ENCODE assay signal across 17 cellular contexts in genomic region chr9:114513050-114513951, GRCh38. TPM values are rescaled to one million over a fixed set of nuclear protein-coding genes. Genes with fewer than 3 reads are reported as not detected.
DNase-seq lines count a peak whose midpoint lies in the region; ATAC-seq, FAIRE-seq and TF ChIP-seq lines count a peak whose summit lies in the region.
"Had no signal": no experiment of that assay in that cellular context is flagged by ENCODE, and none has a peak within 500 bp of the region (broad histone marks: within the 10 kb centered on the region; RNA-seq: fewer than 3 reads in every experiment).

No MANE protein-coding gene starts in this region.

- peak overlapping the region; percentile 50 for H3K4me3 ChIP-seq in PC-3 (ENCODE audit: low read length)
- H3K4me3 ChIP-seq: body of pancreas, coronary artery, smooth muscle cell, thyroid gland had no signal

- no peaks in the 10 kb centered on the region for H3K9me2 ChIP-seq in PC-3 (replicated peaks; ENCODE audit: low read length)

- H3K4me1 Mint-ChIP-seq in central memory CD8-positive, alpha-beta T cell, result peaks cover 6% of the 10 kb centered on the region
- H3K4me1 Mint-ChIP-seq in stimulated activated effector memory CD8-positive, alpha-beta T cell treated with anti-CD3 and anti-CD28 coated beads, Interleukin-12 subunit alpha, Interleukin-12 subunit beta, amount 100 ng/mL, for 72 hours, result peaks cover 15% of the 10 kb centered on the region

- no peak overlapping the region for H3K4me3 Mint-ChIP-seq in central memory CD8-positive, alpha-beta T cell
- no peak overlapping the region for H3K4me3 Mint-ChIP-seq in stimulated activated effector memory CD8-positive, alpha-beta T cell treated with anti-CD3 and anti-CD28 coated beads, Interleukin-12 subunit alpha, Interleukin-12 subunit beta, amount 100 ng/mL, for 72 hours
- H3K4me3 Mint-ChIP-seq: activated naive CD4-positive, alpha-beta T cell treated with anti-CD3 and anti-CD28 coated beads for 36 hours had no signal

- H3K27ac ChIP-seq in PC-3 (ENCODE audit: low read length), result peak overlapping the region; percentile 53
- H3K27ac ChIP-seq: body of pancreas, coronary artery, thyroid gland had no signal

- no peaks in the 10 kb centered on the region for H3F3A ChIP-seq in PC-3 (ENCODE audit: low read length, unreplicated experiment)

- peak overlapping the region; percentile 74 for H2AFZ ChIP-seq in PC-3 (ENCODE audit: low read length)

- intact Hi-C loops in PC-3 (cut with micrococcal nuclease), result no loop called here

- H3K9me3 ChIP-seq in PC-3 (ENCODE audit: low read length), result no peaks in the 10 kb centered on the region
- H3K9me3 ChIP-seq: body of pancreas, thyroid gland had no signal

- peak overlapping the region; percentile 74 for H3K4me2 ChIP-seq in PC-3 (ENCODE audit: low read length)
- H3K4me2 ChIP-seq: smooth muscle cell had no signal

- FAIRE-seq in H54 (lab: Jason Lieb, UNC), result peak; percentile 41
- FAIRE-seq: GM19239 had no signal

- H3K27me3 ChIP-seq in PC-3 (ENCODE audit: low read length), result no peaks in the 10 kb centered on the region
- H3K27me3 ChIP-seq: body of pancreas, thyroid gland had no signal

- peak; percentile 95 for ATAC-seq in PC-3
- ATAC-seq in central memory CD8-positive, alpha-beta T cell (replicated peaks; ENCODE audit: extremely low read depth, poor library complexity, severe bottlenecking), result peak; percentile 32
- no peak for ATAC-seq in stimulated activated effector memory CD8-positive, alpha-beta T cell treated with anti-CD3 and anti-CD28 coated beads, Interleukin-12 subunit alpha, Interleukin-12 subunit beta, amount 100 ng/mL, for 72 hours
- ATAC-seq: body of pancreas, left ventricle myocardium superior had no signal

- no peaks in the 10 kb centered on the region for H4K20me1 ChIP-seq in PC-3 (ENCODE audit: low read length)

- H3K9ac ChIP-seq in PC-3 (ENCODE audit: low read length), result 0 out of 2 replicates have a peak overlapping the region, but pooled peaks have one; percentile 8

- no peaks in the 10 kb centered on the region for H3K9me3 Mint-ChIP-seq in central memory CD8-positive, alpha-beta T cell
- H3K9me3 Mint-ChIP-seq in stimulated activated effector memory CD8-positive, alpha-beta T cell treated with anti-CD3 and anti-CD28 coated beads, Interleukin-12 subunit alpha, Interleukin-12 subunit beta, amount 100 ng/mL, for 72 hours, result no peaks in the 10 kb centered on the region
- H3K9me3 Mint-ChIP-seq: activated naive CD4-positive, alpha-beta T cell treated with anti-CD3 and anti-CD28 coated beads for 36 hours had no signal

- DNase-seq in H54 (ENCODE audit: insufficient read length, low spot score) (no peak), PC-3 (peak; percentile 62), SKM-1 (lab: John Stamatoyannopoulos, UW; ENCODE audit: unreplicated experiment) (no peak), AG20443 (ENCODE audit: low spot score) (no peak), HEK293T (ENCODE audit: extremely low spot score) (no peak)
- no peak for DNase-seq in central memory CD8-positive, alpha-beta T cell (ENCODE audit: low spot score in 2 of 2)
- no peak for DNase-seq in stimulated activated effector memory CD8-positive, alpha-beta T cell treated with anti-CD3 and anti-CD28 coated beads, Interleukin-12 subunit alpha, Interleukin-12 subunit beta, amount 100 ng/mL, for 72 hours (ENCODE audit: low spot score in 2 of 2)
- DNase-seq: activated CD4-positive, alpha-beta T cell treated with anti-CD3 and anti-CD28 coated beads for 1 hour; activated naive CD4-positive, alpha-beta T cell treated with anti-CD3 and anti-CD28 coated beads for 36 hours; body of pancreas; DND-41; left ventricle myocardium superior; SIG-M5; thyroid gland had no signal

- H3K36me3 Mint-ChIP-seq in central memory CD8-positive, alpha-beta T cell (ENCODE audit: insufficient read depth), result no peaks in the 10 kb centered on the region
- H3K36me3 Mint-ChIP-seq in stimulated activated effector memory CD8-positive, alpha-beta T cell treated with anti-CD3 and anti-CD28 coated beads, Interleukin-12 subunit alpha, Interleukin-12 subunit beta, amount 100 ng/mL, for 72 hours, result no peaks in the 10 kb centered on the region

- no peak for TF ChIP-seq POLR2A in H54 (IDR thresholded peaks at IDR 0.05; ENCODE audit: low read depth, low read length)

- peaks cover 14% of the 10 kb centered on the region for H3K4me1 ChIP-seq in PC-3 (ENCODE audit: insufficient read depth, low read length)
- H3K4me1 ChIP-seq: body of pancreas, thyroid gland had no signal

- POLR2A ChIA-PET in PC-3 (lab: Charles Lee; ENCODE audit: unreplicated experiment), result no interaction called here
- POLR2A ChIA-PET in HEK293T (lab: Yijun Ruan, JAX), result no interaction called here

- H3K27me3 Mint-ChIP-seq in central memory CD8-positive, alpha-beta T cell, result peaks cover 49% of the 10 kb centered on the region

- CTCF ChIA-PET in PC-3 (lab: Charles Lee), result no interaction called here
- CTCF ChIA-PET in HEK293T (lab: Yijun Ruan, JAX), result no interaction called here

- BruUV-seq in PC-3 (replicated peaks; lab: Mats Ljungman, UMichigan), result TSS peak; percentile 94

- H3K27ac Mint-ChIP-seq in central memory CD8-positive, alpha-beta T cell (ENCODE audit: low read depth), result no peak overlapping the region
- peak overlapping the region; percentile 26 for H3K27ac Mint-ChIP-seq in stimulated activated effector memory CD8-positive, alpha-beta T cell treated with anti-CD3 and anti-CD28 coated beads, Interleukin-12 subunit alpha, Interleukin-12 subunit beta, amount 100 ng/mL, for 72 hours
- H3K27ac Mint-ChIP-seq: activated naive CD4-positive, alpha-beta T cell treated with anti-CD3 and anti-CD28 coated beads for 36 hours had no signal

- H3K79me2 ChIP-seq in PC-3 (ENCODE audit: low read length), result no peaks in the 10 kb centered on the region

- no peaks in the 10 kb centered on the region for H3K36me3 ChIP-seq in PC-3 (ENCODE audit: low read depth, low read length)
- H3K36me3 ChIP-seq: thyroid gland had no signal

- TF ChIP-seq CTCF in PC-3 (conservative IDR thresholded peaks at IDR 0.05; ENCODE audit: low read depth, low read length), result no peak

TF ChIP-seq in HEK293T, 16 proteins besides CTCF, POLR2A, EP300 and RAD21:
- no peak for TF ChIP-seq CTBP1 (IDR thresholded peaks at IDR 0.05; ENCODE audit: borderline replicate concordance)
- no peak for TF ChIP-seq ZNF384 (IDR thresholded peaks at IDR 0.05)
- TF ChIP-seq FOXA1 (IDR thresholded peaks at IDR 0.05), result no peak
- TF ChIP-seq HDGF (IDR thresholded peaks at IDR 0.05; ENCODE audit: borderline replicate concordance), result no peak
- no peak for TF ChIP-seq PKNOX1 (IDR thresholded peaks at IDR 0.05)
- no peak for TF ChIP-seq FOXM1 (IDR thresholded peaks at IDR 0.05; ENCODE audit: borderline replicate concordance)
- TF ChIP-seq ARNT (IDR thresholded peaks at IDR 0.05), result no peak
- TF ChIP-seq TARDBP (IDR thresholded peaks at IDR 0.05), result no peak
- TF ChIP-seq BHLHE40 (IDR thresholded peaks at IDR 0.05; ENCODE audit: borderline replicate concordance), result no peak
- TF ChIP-seq FOXK2 (IDR thresholded peaks at IDR 0.05), result no peak
- no peak for TF ChIP-seq SUZ12 (IDR thresholded peaks at IDR 0.05)
- TF ChIP-seq SP1 (IDR thresholded peaks at IDR 0.05), result no peak
- no peak for TF ChIP-seq ELF4 (IDR thresholded peaks at IDR 0.05)
- no peak for TF ChIP-seq L3MBTL2 (conservative IDR thresholded peaks at IDR 0.05)
- no peak for TF ChIP-seq LEF1 (IDR thresholded peaks at IDR 0.05; ENCODE audit: borderline replicate concordance)
- TF ChIP-seq NFRKB (IDR thresholded peaks at IDR 0.05), result no peak

RNA-seq across cellular contexts. Expression of gene WHRN, which starts 8.0 kb away (rescaled TPM):
- total RNA-seq in PC-3 (2014; rRNA removed), result 10.5 and 15.3 TPM in 2 replicates
